8 cellular contexts compared by ENCODE assay signal in the genomic region with DNA sequence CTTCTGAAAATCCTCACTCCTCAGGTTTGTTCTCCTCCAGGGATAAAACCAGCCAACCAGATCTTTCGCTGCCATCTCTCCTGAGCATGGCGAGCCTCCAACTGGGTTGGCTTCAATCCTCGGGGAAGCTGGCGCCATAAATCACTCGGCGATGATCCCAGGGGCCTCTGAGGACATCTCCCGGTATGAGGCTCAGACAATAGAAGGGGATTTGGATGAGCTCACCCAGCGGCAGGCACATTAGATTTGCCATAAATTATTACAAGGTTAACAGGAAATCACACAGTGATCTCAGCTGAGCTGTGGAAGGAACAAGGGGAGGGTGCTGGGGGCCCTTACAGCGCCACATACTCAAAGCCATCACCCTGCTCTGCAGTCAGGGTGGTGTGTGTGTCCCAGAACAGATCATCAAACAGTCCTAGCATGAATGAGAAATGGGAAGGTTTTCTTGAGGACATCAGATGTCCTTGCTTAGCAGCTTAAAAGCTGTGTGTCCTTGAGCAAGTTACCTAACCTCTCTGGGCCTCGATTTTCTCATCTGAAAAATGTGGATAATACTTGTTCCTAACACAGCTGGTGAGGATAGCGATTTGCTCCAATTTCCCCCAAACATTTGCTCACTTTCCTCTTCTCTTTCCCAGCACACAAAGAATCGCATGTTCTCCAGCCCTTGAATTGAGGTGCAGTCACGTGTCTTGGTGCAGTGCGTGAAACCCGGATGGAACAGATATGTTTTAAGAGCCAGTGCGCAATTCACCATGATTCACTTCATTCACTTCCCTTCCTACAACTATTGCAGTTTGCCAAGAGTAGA.
DNase-seq lines count a peak whose midpoint lies in the region; ATAC-seq lines count a peak whose summit lies in the region.

No MANE protein-coding gene starts in this region.

- H3K4me1 ChIP-seq in naive thymus-derived CD4-positive, alpha-beta T cell (ENCODE audit: control insufficient read depth in 2 of 2, insufficient read depth in 2 of 2, low read length in 2 of 2), result no peaks in the 10 kb centered on the region

- peak; percentile 63 for ATAC-seq in naive thymus-derived CD4-positive, alpha-beta T cell
- ATAC-seq in HG02981 (IDR thresholded peaks at IDR 0.05; ENCODE audit: unreplicated experiment), result no peak
- no peak for ATAC-seq in GM18858 (IDR thresholded peaks at IDR 0.05; ENCODE audit: unreplicated experiment)
- no peak for ATAC-seq in GM18519 (IDR thresholded peaks at IDR 0.05; ENCODE audit: low FRiP score, unreplicated experiment)
- ATAC-seq in GM19463 (IDR thresholded peaks at IDR 0.05; ENCODE audit: unreplicated experiment), result no peak

- DNase-seq in Daoy (ENCODE audit: low read depth) (peak; percentile 85), NCI-H2196 treated with DMSO at 0.1 percent for 48 hours (lab: John Stamatoyannopoulos, UW; ENCODE audit: unreplicated experiment) (peak; percentile 87)
- DNase-seq in naive thymus-derived CD4-positive, alpha-beta T cell, result no peak

- H3K27ac ChIP-seq in naive thymus-derived CD4-positive, alpha-beta T cell (ENCODE audit: low read depth, low read length), result no peak overlapping the region

- CTCF ChIA-PET in naive thymus-derived CD4-positive, alpha-beta T cell (lab: Charles Lee), result no interaction called here

- no peaks in the 10 kb centered on the region for H3K9me3 ChIP-seq in naive thymus-derived CD4-positive, alpha-beta T cell (ENCODE audit: control insufficient read depth in 2 of 3, low read length in 3 of 3)

- no peaks in the 10 kb centered on the region for H3K9me3 Mint-ChIP-seq in dendritic cell treated with granulocyte-macrophage colony-stimulating factor and Interleukin-4, amounts not matched to agents 40 ng/mL and 50 ng/mL, for 4 days
- H3K9me3 Mint-ChIP-seq in naive thymus-derived CD4-positive, alpha-beta T cell, result peaks cover 0 to 2% (median 0%) of the 10 kb centered on the region in 11 donors

- no peak overlapping the region for H3K4me3 Mint-ChIP-seq in dendritic cell treated with granulocyte-macrophage colony-stimulating factor and Interleukin-4, amounts not matched to agents 40 ng/mL and 50 ng/mL, for 4 days
- no peak overlapping the region for H3K4me3 Mint-ChIP-seq in naive thymus-derived CD4-positive, alpha-beta T cell

- H3K4me3 ChIP-seq in naive thymus-derived CD4-positive, alpha-beta T cell (ENCODE audit: low read length), result no peak overlapping the region

- POLR2A ChIA-PET in naive thymus-derived CD4-positive, alpha-beta T cell (lab: Charles Lee), result interaction anchor here (0.6 kb wide), 1 partner anchor 256 kb away, joined by 3 read pairs; no protein-coding TSS in a partner anchor

- H3K27me3 Mint-ChIP-seq in dendritic cell treated with granulocyte-macrophage colony-stimulating factor and Interleukin-4, amounts not matched to agents 40 ng/mL and 50 ng/mL, for 4 days, result peaks cover 17% of the 10 kb centered on the region
- peaks cover 0 to 17% (median 0%) of the 10 kb centered on the region in 5 donors for H3K27me3 Mint-ChIP-seq in naive thymus-derived CD4-positive, alpha-beta T cell

- H3K27ac Mint-ChIP-seq in dendritic cell treated with granulocyte-macrophage colony-stimulating factor and Interleukin-4, amounts not matched to agents 40 ng/mL and 50 ng/mL, for 4 days, result peak overlapping the region; percentile 60
- peak overlapping the region in 1 of 9 donors; percentile 67 for H3K27ac Mint-ChIP-seq in naive thymus-derived CD4-positive, alpha-beta T cell

- H3K36me3 ChIP-seq in naive thymus-derived CD4-positive, alpha-beta T cell (ENCODE audit: control insufficient read depth in 2 of 3, insufficient read depth in 3 of 3, low read length in 3 of 3), result no peaks in the 10 kb centered on the region

- H3K4me1 Mint-ChIP-seq in dendritic cell treated with granulocyte-macrophage colony-stimulating factor and Interleukin-4, amounts not matched to agents 40 ng/mL and 50 ng/mL, for 4 days (ENCODE audit: low read depth), result peaks cover 58% of the 10 kb centered on the region
- peaks cover 0 to 17% (median 0%) of the 10 kb centered on the region in 7 donors for H3K4me1 Mint-ChIP-seq in naive thymus-derived CD4-positive, alpha-beta T cell

- intact Hi-C loops in dendritic cell treated with granulocyte-macrophage colony-stimulating factor and Interleukin-4, amounts not matched to agents 40 ng/mL and 50 ng/mL, for 4 days (cut with micrococcal nuclease), result no loop called here
- intact Hi-C loops in naive thymus-derived CD4-positive, alpha-beta T cell (cut with micrococcal nuclease), result no loop called here

- no peaks in the 10 kb centered on the region for H3K27me3 ChIP-seq in naive thymus-derived CD4-positive, alpha-beta T cell (ENCODE audit: control insufficient read depth in 2 of 2, insufficient read depth in 2 of 2, low read length in 2 of 2)

- H3K36me3 Mint-ChIP-seq in dendritic cell treated with granulocyte-macrophage colony-stimulating factor and Interleukin-4, amounts not matched to agents 40 ng/mL and 50 ng/mL, for 4 days (ENCODE audit: low read depth), result no peaks in the 10 kb centered on the region
- H3K36me3 Mint-ChIP-seq in naive thymus-derived CD4-positive, alpha-beta T cell, result no peaks in the 10 kb centered on the region

Comparison
In these comparisons a context has a peak if more than half of its experiments do, and no peak if none do; other contexts are left out.
1. DNase-seq: peak in Daoy (single experiment) and NCI-H2196 treated with DMSO at 0.1 percent for 48 hours (single experiment); none in naive thymus-derived CD4-positive, alpha-beta T cell (0 of 9).